In the genomic region with DNA sequence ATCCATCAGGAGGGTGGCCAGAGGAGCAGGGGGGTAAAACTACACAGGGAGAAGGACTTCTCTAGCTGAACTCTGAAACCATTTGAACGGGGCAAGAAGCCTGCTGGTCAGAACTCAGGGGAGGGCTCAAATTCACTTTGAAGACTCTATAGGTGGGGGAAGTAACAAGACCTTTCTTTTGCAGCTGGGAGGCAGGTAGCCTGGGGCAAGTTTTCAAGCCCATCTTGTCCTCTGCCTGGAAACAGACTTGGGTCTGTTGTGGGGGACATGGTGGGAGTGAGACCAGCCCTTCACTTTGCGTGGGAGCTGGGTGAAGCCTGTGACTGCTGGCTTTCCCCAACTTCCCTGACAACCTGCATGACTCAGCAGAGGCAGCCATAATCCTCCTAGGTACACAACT, we compare ENCODE assay signal across 1 cellular context.
TF ChIP-seq lines count a peak whose summit lies in the region.

No MANE protein-coding gene starts in this region.

TF ChIP-seq in HCT116, 20 proteins besides CTCF, POLR2A, EP300 and RAD21 (continued from another document):
- TF ChIP-seq, protein P1, sequence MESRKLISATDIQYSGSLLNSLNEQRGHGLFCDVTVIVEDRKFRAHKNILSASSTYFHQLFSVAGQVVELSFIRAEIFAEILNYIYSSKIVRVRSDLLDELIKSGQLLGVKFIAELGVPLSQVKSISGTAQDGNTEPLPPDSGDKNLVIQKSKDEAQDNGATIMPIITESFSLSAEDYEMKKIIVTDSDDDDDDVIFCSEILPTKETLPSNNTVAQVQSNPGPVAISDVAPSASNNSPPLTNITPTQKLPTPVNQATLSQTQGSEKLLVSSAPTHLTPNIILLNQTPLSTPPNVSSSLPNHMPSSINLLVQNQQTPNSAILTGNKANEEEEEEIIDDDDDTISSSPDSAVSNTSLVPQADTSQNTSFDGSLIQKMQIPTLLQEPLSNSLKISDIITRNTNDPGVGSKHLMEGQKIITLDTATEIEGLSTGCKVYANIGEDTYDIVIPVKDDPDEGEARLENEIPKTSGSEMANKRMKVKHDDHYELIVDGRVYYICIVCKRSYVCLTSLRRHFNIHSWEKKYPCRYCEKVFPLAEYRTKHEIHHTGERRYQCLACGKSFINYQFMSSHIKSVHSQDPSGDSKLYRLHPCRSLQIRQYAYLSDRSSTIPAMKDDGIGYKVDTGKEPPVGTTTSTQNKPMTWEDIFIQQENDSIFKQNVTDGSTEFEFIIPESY (IDR thresholded peaks at IDR 0.05; ENCODE audit: extremely low read depth, insufficient replicate concordance, low read length), result no peak
- no peak for TF ChIP-seq EZH2phosphoT487 (IDR thresholded peaks at IDR 0.05; ENCODE audit: borderline replicate concordance)
- TF ChIP-seq, protein P2, sequence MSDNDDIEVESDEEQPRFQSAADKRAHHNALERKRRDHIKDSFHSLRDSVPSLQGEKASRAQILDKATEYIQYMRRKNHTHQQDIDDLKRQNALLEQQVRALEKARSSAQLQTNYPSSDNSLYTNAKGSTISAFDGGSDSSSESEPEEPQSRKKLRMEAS (IDR thresholded peaks at IDR 0.05), result no peak
- TF ChIP-seq TCF7L2 (IDR thresholded peaks at IDR 0.05; ENCODE audit: borderline replicate concordance, extremely low read depth, insufficient read depth, insufficient read length), result no peak
TF ChIP-seq in HCT116: peak in this region for 0.
